18 cellular contexts compared by ENCODE assay signal in genomic region chr16:12431547-12431946, GRCh38.
A peak's percentile ranks its signal among the peaks of the same experiment; 100 is the strongest.
DNase-seq lines count a peak whose midpoint lies in the region; ATAC-seq, FAIRE-seq and TF ChIP-seq lines count a peak whose summit lies in the region.
"Had no signal": no experiment of that assay in that cellular context is flagged by ENCODE, and none has a peak within 500 bp of the region (broad histone marks: within the 10 kb centered on the region; RNA-seq: fewer than 3 reads in every experiment).

No MANE protein-coding gene starts in this region.

- no peaks in the 10 kb centered on the region for H3K9me3 Mint-ChIP-seq in activated T-helper 17 cell treated with anti-CD3 and anti-CD28 coated beads, Interleukin-2, amount 50 U/mL, for 72 hours
- H3K9me3 Mint-ChIP-seq in immature natural killer cell: no peaks in the 10 kb centered on the region
- H3K9me3 Mint-ChIP-seq in natural killer cell treated with Interleukin-12 subunit alpha and Interleukin-12 subunit beta and Interleukin-15 and Interleukin-18, amount 100 ng/mL, for 72 hours: no peaks in the 10 kb centered on the region
- H3K9me3 Mint-ChIP-seq: CD14-positive monocyte; CD4-positive, alpha-beta memory T cell; H9 had no signal

- FAIRE-seq in pancreas (lab: Jason Lieb, UNC) (no peak), D721Med (lab: Jason Lieb, UNC) (no peak)
- FAIRE-seq: A204.1, GM19239, H1 had no signal

- H3K9me3 ChIP-seq in pancreas: no peaks in the 10 kb centered on the region
- H3K9me3 ChIP-seq: BE2C had no signal

- H3K36me3 Mint-ChIP-seq in activated T-helper 17 cell treated with anti-CD3 and anti-CD28 coated beads, Interleukin-2, amount 50 U/mL, for 72 hours (ENCODE audit: low read depth): no peaks in the 10 kb centered on the region
- no peaks in the 10 kb centered on the region for H3K36me3 Mint-ChIP-seq in immature natural killer cell
- no peaks in the 10 kb centered on the region for H3K36me3 Mint-ChIP-seq in natural killer cell treated with Interleukin-12 subunit alpha and Interleukin-12 subunit beta and Interleukin-15 and Interleukin-18, amount 100 ng/mL, for 72 hours
- H3K36me3 Mint-ChIP-seq: CD4-positive, alpha-beta memory T cell had no signal

- H3K4me3 Mint-ChIP-seq in activated T-helper 17 cell treated with anti-CD3 and anti-CD28 coated beads, Interleukin-2, amount 50 U/mL, for 72 hours: no peak overlapping the region
- peak overlapping the region; percentile 5 to 62 (median 41) for H3K4me3 Mint-ChIP-seq in immature natural killer cell
- H3K4me3 Mint-ChIP-seq in natural killer cell treated with Interleukin-12 subunit alpha and Interleukin-12 subunit beta and Interleukin-15 and Interleukin-18, amount 100 ng/mL, for 72 hours: no peak overlapping the region
- H3K4me3 Mint-ChIP-seq: CD4-positive, alpha-beta memory T cell; H9 had no signal

- peak; percentile 21 to 44 (median 43) for DNase-seq in immature natural killer cell
- no peak for DNase-seq in natural killer cell treated with Interleukin-12 subunit alpha and Interleukin-12 subunit beta and Interleukin-15 and Interleukin-18, amount 100 ng/mL, for 72 hours (ENCODE audit: low spot score)
- DNase-seq in left cardiac atrium: no peak
- no peak for DNase-seq in pancreas
- no peak for DNase-seq in D721Med (ENCODE audit: insufficient read length, low spot score)
- DNase-seq: ACHN; BE2C; CD4-positive, alpha-beta memory T cell; DMS79 treated with DMSO at 0.1 percent for 48 hours; GF-D8; H9 had no signal

- H3K4me1 ChIP-seq in pancreas: no peaks in the 10 kb centered on the region
- H3K4me1 ChIP-seq: BE2C had no signal

- ATAC-seq in activated T-helper 17 cell treated with anti-CD3 and anti-CD28 coated beads, Interleukin-2, amount 50 U/mL, for 72 hours (replicated peaks): no peak
- ATAC-seq in natural killer cell treated with Interleukin-12 subunit alpha and Interleukin-12 subunit beta and Interleukin-15 and Interleukin-18, amount 100 ng/mL, for 72 hours: peak; percentile 70 to 74
- ATAC-seq in HG03342 (IDR thresholded peaks at IDR 0.05; ENCODE audit: unreplicated experiment): no peak
- ATAC-seq in left cardiac atrium: no peak
- no peak for ATAC-seq in pancreas

- H3K27me3 Mint-ChIP-seq in activated T-helper 17 cell treated with anti-CD3 and anti-CD28 coated beads, Interleukin-2, amount 50 U/mL, for 72 hours: no peaks in the 10 kb centered on the region
- H3K27me3 Mint-ChIP-seq in immature natural killer cell (ENCODE audit: low read depth in 3 of 3): peaks cover 0 to 8% (median 2%) of the 10 kb centered on the region in 3 donors
- H3K27me3 Mint-ChIP-seq in natural killer cell treated with Interleukin-12 subunit alpha and Interleukin-12 subunit beta and Interleukin-15 and Interleukin-18, amount 100 ng/mL, for 72 hours: no peaks in the 10 kb centered on the region
- H3K27me3 Mint-ChIP-seq: CD4-positive, alpha-beta memory T cell had no signal

- TF ChIP-seq CTCF in pancreas (IDR thresholded peaks at IDR 0.05) (no peak), D721Med (IDR thresholded peaks at IDR 0.05; ENCODE audit: insufficient read depth, missing control alignments) (no peak)

- H3K36me3 ChIP-seq in pancreas: no peaks in the 10 kb centered on the region
- H3K36me3 ChIP-seq: BE2C had no signal

- WGBS in pancreas, 2 donors: 63 to 80% methylated on average over 6 of the region's 6 CpGs

- no peak overlapping the region for H3K4me3 ChIP-seq in pancreas

- H3K27me3 ChIP-seq in pancreas: no peaks in the 10 kb centered on the region
- H3K27me3 ChIP-seq: BE2C had no signal

- intact Hi-C loops in left cardiac atrium (cut with DNase I): no loop called here
- intact Hi-C loops in pancreas (cut with DNase I): no loop called here

- no peak overlapping the region for H3K27ac ChIP-seq in pancreas
- H3K27ac ChIP-seq: HL-60 had no signal

- peaks cover 23% of the 10 kb centered on the region for H3K4me1 Mint-ChIP-seq in activated T-helper 17 cell treated with anti-CD3 and anti-CD28 coated beads, Interleukin-2, amount 50 U/mL, for 72 hours
- peaks cover 38 to 42% of the 10 kb centered on the region in 2 donors for H3K4me1 Mint-ChIP-seq in immature natural killer cell
- peaks cover 18 to 33% of the 10 kb centered on the region in 2 donors for H3K4me1 Mint-ChIP-seq in natural killer cell treated with Interleukin-12 subunit alpha and Interleukin-12 subunit beta and Interleukin-15 and Interleukin-18, amount 100 ng/mL, for 72 hours (ENCODE audit: low read depth in 2 of 2)

- H3K27ac Mint-ChIP-seq in activated T-helper 17 cell treated with anti-CD3 and anti-CD28 coated beads, Interleukin-2, amount 50 U/mL, for 72 hours: peak overlapping the region; percentile 60
- H3K27ac Mint-ChIP-seq in immature natural killer cell: peak overlapping the region; percentile 74 to 93 (median 88)
- H3K27ac Mint-ChIP-seq in natural killer cell treated with Interleukin-12 subunit alpha and Interleukin-12 subunit beta and Interleukin-15 and Interleukin-18, amount 100 ng/mL, for 72 hours: peak overlapping the region in 1 of 2 donors; percentile 67
- H3K27ac Mint-ChIP-seq: H9 had no signal

Comparison
In these comparisons a context has a peak if more than half of its experiments do, and no peak if none do; other contexts are left out.
1. ATAC-seq: peak in natural killer cell treated with Interleukin-12 subunit alpha and Interleukin-12 subunit beta and Interleukin-15 and Interleukin-18, amount 100 ng/mL, for 72 hours (2 of 2); none in activated T-helper 17 cell treated with anti-CD3 and anti-CD28 coated beads, Interleukin-2, amount 50 U/mL, for 72 hours (single experiment), HG03342 (single experiment), left cardiac atrium (0 of 2) and pancreas (0 of 4).
2. H3K4me3 Mint-ChIP-seq: peak in immature natural killer cell (5 of 5); none in activated T-helper 17 cell treated with anti-CD3 and anti-CD28 coated beads, Interleukin-2, amount 50 U/mL, for 72 hours (single experiment) and natural killer cell treated with Interleukin-12 subunit alpha and Interleukin-12 subunit beta and Interleukin-15 and Interleukin-18, amount 100 ng/mL, for 72 hours (single experiment).
3. DNase-seq: peak in immature natural killer cell (3 of 3); none in natural killer cell treated with Interleukin-12 subunit alpha and Interleukin-12 subunit beta and Interleukin-15 and Interleukin-18, amount 100 ng/mL, for 72 hours (single experiment), left cardiac atrium (single experiment), pancreas (0 of 6) and D721Med (single experiment).